13 cellular contexts compared by ENCODE assay signal in the genomic region with DNA sequence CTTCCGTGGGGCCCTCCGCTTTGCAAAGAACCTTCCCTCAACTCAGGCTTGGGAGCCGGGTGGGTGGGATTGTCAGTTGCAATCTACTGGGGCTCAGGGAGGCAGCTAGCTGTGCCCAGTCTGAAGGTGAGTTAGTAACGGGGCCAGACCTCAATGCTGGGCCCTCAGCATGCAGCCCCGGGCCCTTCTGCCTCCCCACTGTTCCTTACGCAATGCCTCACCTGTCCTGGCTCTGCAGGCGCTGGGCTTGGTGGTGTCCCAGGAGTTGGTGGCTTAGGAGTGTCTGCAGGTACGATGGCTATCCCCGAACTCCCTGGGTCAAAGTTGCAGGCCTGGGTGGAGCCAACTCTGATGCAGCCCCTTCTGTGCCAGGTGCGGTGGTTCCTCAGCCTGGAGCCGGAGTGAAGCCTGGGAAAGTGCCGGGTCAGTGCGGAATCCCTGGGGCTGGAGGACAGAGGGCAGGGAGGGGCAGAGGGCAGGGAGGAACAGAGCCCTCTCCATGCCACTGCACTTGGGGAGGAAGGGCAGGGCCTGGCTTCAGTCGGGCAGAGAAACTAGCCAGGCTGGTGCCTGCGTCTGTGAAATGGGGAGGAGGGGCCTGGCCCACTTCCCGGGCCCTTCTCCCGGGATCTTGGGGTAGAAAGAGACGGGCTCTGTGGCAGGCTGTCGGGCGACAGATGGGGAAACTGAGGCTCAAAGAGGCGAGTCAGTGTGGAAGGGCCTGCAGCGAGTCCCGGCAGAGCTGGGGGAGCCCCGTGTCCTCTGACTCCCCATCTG. TPM values are rescaled to one million over a fixed set of nuclear protein-coding genes. Genes with fewer than 3 reads are reported as not detected.
DNase-seq lines count a peak whose midpoint lies in the region; ATAC-seq and TF ChIP-seq lines count a peak whose summit lies in the region.
"Had no signal": no experiment of that assay in that cellular context is flagged by ENCODE, and none has a peak within 500 bp of the region (broad histone marks: within the 10 kb centered on the region; RNA-seq: fewer than 3 reads in every experiment).

No MANE protein-coding gene starts in this region.

- peaks cover 56% of the 10 kb centered on the region for H3K36me3 Mint-ChIP-seq in chondrocyte (ENCODE audit: low read depth)
- H3K36me3 Mint-ChIP-seq: brain had no signal

- peak overlapping the region; percentile 31 to 67 (median 48) for H3K27ac ChIP-seq in transverse colon
- H3K27ac ChIP-seq: A549 had no signal

- peak overlapping the region; percentile 37 for H3K9ac ChIP-seq in mucosa of stomach (ENCODE audit: low read length)

- DNase-seq in NCI-H345 (lab: John Stamatoyannopoulos, UW) = peak; percentile 51
- no peak for DNase-seq in NCI-H345 treated with DMSO at 0.1 percent for 48 hours (lab: John Stamatoyannopoulos, UW; ENCODE audit: unreplicated experiment)
- no peak for DNase-seq in chondrocyte (ENCODE audit: low spot score)
- DNase-seq in transverse colon = no peak
- DNase-seq in stimulated activated CD4-positive, alpha-beta T cell treated with anti-CD3 and anti-CD28 coated beads, Interleukin-4, amount 100 ng/mL, for 4 hours = no peak
- DNase-seq: erythroblast, NCI-H2107 had no signal

- H3K36me3 ChIP-seq in mucosa of stomach (ENCODE audit: control insufficient read depth, insufficient read depth, low read length) = no peaks in the 10 kb centered on the region
- H3K36me3 ChIP-seq in transverse colon = no peaks in the 10 kb centered on the region

- H3K27ac Mint-ChIP-seq in chondrocyte (ENCODE audit: unreplicated experiment) = peak overlapping the region; percentile 86

- H3K9me3 ChIP-seq in mucosa of stomach (ENCODE audit: control insufficient read depth, low read length) = no peaks in the 10 kb centered on the region
- H3K9me3 ChIP-seq in transverse colon = no peaks in the 10 kb centered on the region
- H3K9me3 ChIP-seq: A549 had no signal

- no peak for TF ChIP-seq EP300 in transverse colon (IDR thresholded peaks at IDR 0.05; ENCODE audit: low read depth)

- ATAC-seq in HG02973 (IDR thresholded peaks at IDR 0.05; ENCODE audit: unreplicated experiment) = no peak
- no peak for ATAC-seq in HG03432 (IDR thresholded peaks at IDR 0.05; ENCODE audit: unreplicated experiment)
- ATAC-seq: A549 had no signal

- no peak overlapping the region for H3K4me3 ChIP-seq in mucosa of stomach (ENCODE audit: low read length)
- no peak overlapping the region for H3K4me3 ChIP-seq in transverse colon
- H3K4me3 ChIP-seq: A549 had no signal

- in situ Hi-C loops in transverse colon (cut with MboI; ENCODE audit: low pct_ligation_motif_present in 1 of 4, low pct_unique_long_range_greater_than_20kb in 1 of 4, low sequenced_read_pairs in 3 of 4) = no loop called here

- H3K9me3 Mint-ChIP-seq in chondrocyte (ENCODE audit: low read depth) = no peaks in the 10 kb centered on the region

- H3K4me1 ChIP-seq in mucosa of stomach (ENCODE audit: control insufficient read depth, insufficient read depth, low read length) (peaks cover 11% of the 10 kb centered on the region), transverse colon (peaks cover 12 to 21% (median 13%) of the 10 kb centered on the region in 4 donors)
- H3K4me1 ChIP-seq: A549 had no signal

- TF ChIP-seq CTCF in chondrocyte (IDR thresholded peaks at IDR 0.05) (no peak), transverse colon (IDR thresholded peaks at IDR 0.05) (no peak)

- no peaks in the 10 kb centered on the region for H3K27me3 Mint-ChIP-seq in chondrocyte (ENCODE audit: low read depth)

- WGBS in transverse colon (ENCODE audit: low coverage in 1 of 2), 2 donors = 67% methylated on average over 24 of the region's 24 CpGs; no CpG with 5 or more reads in 1 of the 2 donors

- no peak overlapping the region for H3K4me3 Mint-ChIP-seq in chondrocyte (ENCODE audit: unreplicated experiment)

- no peak for TF ChIP-seq POLR2A in transverse colon (IDR thresholded peaks at IDR 0.05)

- peaks cover 33% of the 10 kb centered on the region for H3K4me1 Mint-ChIP-seq in chondrocyte (ENCODE audit: low read depth)

- H3K27me3 ChIP-seq in mucosa of stomach (ENCODE audit: control insufficient read depth, insufficient read depth, low read length) (no peaks in the 10 kb centered on the region), transverse colon (no peaks in the 10 kb centered on the region)

- intact Hi-C loops in transverse colon (cut with DNase I; ENCODE audit: low total_unique reads) = no loop called here

RNA-seq across cellular contexts. Expression of a gene that starts 15.0 kb away (rescaled TPM):
- total RNA-seq in chondrocyte = 8,224 to 15,554 TPM (median 15,093 TPM) in 3 replicates
- 100 to 1,000 TPM in 1 of 4 donors, 10 to 100 TPM in 2, 1 to 10 TPM in 1; 8.4 to 147 (median 25.8) TPM for total RNA-seq in transverse colon
- total RNA-seq: kidney epithelial cell had no signal

RNA-seq across cellular contexts. Expression of a gene that starts 40.7 kb away (rescaled TPM):
- total RNA-seq in chondrocyte (39.1 to 46.5 TPM (median 41.5 TPM) in 3 replicates), transverse colon (10 to 100 TPM; 13.4 to 44.2 (median 27.1) TPM)

Comparison
In these comparisons a context has a peak if more than half of its experiments do, and no peak if none do; other contexts are left out.
1. RNA of a gene that starts 15.0 kb away (total RNA-seq): 8,224 to 15,554 TPM in chondrocyte; 8.4 to 147 TPM in transverse colon; every median in the first group is over 10 times any median in the second.